In the genomic region with DNA sequence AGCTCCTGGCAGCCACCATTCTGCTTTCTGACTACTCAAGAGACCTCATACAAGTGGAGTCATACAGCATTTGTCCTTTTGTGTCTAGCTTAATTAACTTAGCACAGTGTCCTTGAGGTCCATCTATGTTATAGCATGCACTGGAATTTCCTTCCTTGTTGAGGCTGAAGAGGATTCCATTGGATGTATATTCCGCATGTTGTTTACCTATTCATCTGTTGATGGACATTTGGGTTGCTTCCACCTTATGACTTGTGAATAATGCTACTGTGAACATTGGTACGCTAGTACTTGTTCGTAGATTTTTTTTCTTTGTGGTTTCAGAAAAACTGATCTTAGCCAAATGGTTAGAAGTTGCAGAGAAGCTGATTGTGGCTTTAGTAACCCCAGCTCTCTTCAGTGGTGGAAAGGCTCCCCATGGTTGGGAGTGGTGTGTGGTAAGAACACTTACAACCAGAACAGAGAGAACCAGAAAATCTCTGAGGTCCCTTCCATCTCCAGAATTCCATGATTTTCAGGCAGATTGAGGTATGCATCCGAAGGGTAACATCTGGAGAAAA, we compare ENCODE assay signal across 16 cellular contexts.
DNase-seq lines count a peak whose midpoint lies in the region; ATAC-seq, FAIRE-seq and TF ChIP-seq lines count a peak whose summit lies in the region.
"Had no signal": no experiment of that assay in that cellular context is flagged by ENCODE, and none has a peak within 500 bp of the region (broad histone marks: within the 10 kb centered on the region; RNA-seq: fewer than 3 reads in every experiment).

No MANE protein-coding gene starts in this region.

- intact Hi-C loops in CD4-positive, alpha-beta T cell (cut with DNase I, micrococcal nuclease): no loop called here

- no peak for FAIRE-seq in D721Med (lab: Jason Lieb, UNC)
- FAIRE-seq: GM12892 had no signal

- POLR2A ChIA-PET in activated naive CD8-positive, alpha-beta T cell treated with anti-CD3 and anti-CD28 coated beads, Interleukin-2, amount 10 ng/mL, durations not matched to agents 7 days and 5 days (lab: Charles Lee): interaction anchor here (0.6 to 1.8 kb wide), 3 partner anchors 37 to 120 kb away, joined by 3 read pairs; no protein-coding TSS in a partner anchor
- POLR2A ChIA-PET in CD4-positive, alpha-beta T cell (lab: Charles Lee): no interaction called here

- H3K36me3 ChIP-seq in osteoblast (ENCODE audit: insufficient read depth, low read length) (no peaks in the 10 kb centered on the region), urinary bladder (ENCODE audit: insufficient read depth) (no peaks in the 10 kb centered on the region)

- no peaks in the 10 kb centered on the region for H3K27me3 ChIP-seq in osteoblast (ENCODE audit: insufficient read depth, low read length)
- H3K27me3 ChIP-seq in CD4-positive, alpha-beta T cell (ENCODE audit: control insufficient read depth, insufficient read depth, low read length): no peaks in the 10 kb centered on the region

- CTCF ChIA-PET in CD4-positive, alpha-beta T cell (lab: Charles Lee): interaction anchor here (0.6 to 0.8 kb wide), 2 partner anchors 42 to 212 kb away, joined by 3 read pairs; no protein-coding TSS in a partner anchor

- H3K27ac ChIP-seq in coronary artery: peak overlapping the region; percentile 93 to 94
- peak overlapping the region; percentile 96 for H3K27ac ChIP-seq in osteoblast (ENCODE audit: low read depth, low read length)
- H3K27ac ChIP-seq in urinary bladder (ENCODE audit: low read depth): peak overlapping the region; percentile 88
- H3K27ac ChIP-seq in CD4-positive, alpha-beta T cell (ENCODE audit: low read depth, low read length): no peak overlapping the region

- H3K4me3 ChIP-seq in coronary artery (no peak overlapping the region), osteoblast (ENCODE audit: insufficient read depth, low read length) (no peak overlapping the region), urinary bladder (ENCODE audit: low read depth, low read length) (no peak overlapping the region)

- peaks cover 5% of the 10 kb centered on the region for H3K9me3 Mint-ChIP-seq in activated naive CD8-positive, alpha-beta T cell treated with anti-CD3 and anti-CD28 coated beads, Interleukin-2, amount 10 ng/mL, durations not matched to agents 7 days and 5 days
- no peaks in the 10 kb centered on the region for H3K9me3 Mint-ChIP-seq in activated naive CD8-positive, alpha-beta T cell treated with anti-CD3 and anti-CD28 coated beads for 36 hours
- H3K9me3 Mint-ChIP-seq in CD4-positive, alpha-beta T cell: no peaks in the 10 kb centered on the region
- H3K9me3 Mint-ChIP-seq: activated CD4-positive, alpha-beta memory T cell treated with anti-CD3 and anti-CD28 coated beads for 36 hours; activated naive CD4-positive, alpha-beta T cell treated with anti-CD3 and anti-CD28 coated beads, Interleukin-2, amount 50 U/mL, for 72 hours; natural killer cell had no signal

- peak overlapping the region; percentile 72 for H3K4me2 ChIP-seq in osteoblast (ENCODE audit: insufficient read depth, low read length)

- no peaks in the 10 kb centered on the region for H4K20me1 ChIP-seq in osteoblast (ENCODE audit: insufficient read depth, low read length)

- ATAC-seq in activated naive CD8-positive, alpha-beta T cell treated with anti-CD3 and anti-CD28 coated beads, Interleukin-2, amount 10 ng/mL, durations not matched to agents 7 days and 5 days (ENCODE audit: low read depth): peak; percentile 56
- no peak for ATAC-seq in CD4-positive, alpha-beta T cell (ENCODE audit: poor library complexity)

- H3K27me3 Mint-ChIP-seq in activated naive CD8-positive, alpha-beta T cell treated with anti-CD3 and anti-CD28 coated beads, Interleukin-2, amount 10 ng/mL, durations not matched to agents 7 days and 5 days: peaks cover 37% of the 10 kb centered on the region
- peaks cover 24% of the 10 kb centered on the region for H3K27me3 Mint-ChIP-seq in activated naive CD8-positive, alpha-beta T cell treated with anti-CD3 and anti-CD28 coated beads for 36 hours
- H3K27me3 Mint-ChIP-seq in CD4-positive, alpha-beta T cell: no peaks in the 10 kb centered on the region

- WGBS in urinary bladder: 93% methylated on average over 4 of the region's 4 CpGs

- no peak overlapping the region for H3K27ac Mint-ChIP-seq in activated naive CD8-positive, alpha-beta T cell treated with anti-CD3 and anti-CD28 coated beads, Interleukin-2, amount 10 ng/mL, durations not matched to agents 7 days and 5 days
- H3K27ac Mint-ChIP-seq in activated naive CD8-positive, alpha-beta T cell treated with anti-CD3 and anti-CD28 coated beads for 36 hours: no peak overlapping the region
- H3K27ac Mint-ChIP-seq in CD4-positive, alpha-beta T cell: no peak overlapping the region
- H3K27ac Mint-ChIP-seq: activated CD4-positive, alpha-beta memory T cell treated with anti-CD3 and anti-CD28 coated beads for 36 hours; activated naive CD4-positive, alpha-beta T cell treated with anti-CD3 and anti-CD28 coated beads, Interleukin-2, amount 50 U/mL, for 72 hours; natural killer cell had no signal

- no peaks in the 10 kb centered on the region for H3K9me3 ChIP-seq in osteoblast (ENCODE audit: low read depth, low read length)
- H3K9me3 ChIP-seq in CD4-positive, alpha-beta T cell (ENCODE audit: control insufficient read depth, low read length): no peaks in the 10 kb centered on the region

- peaks cover 16% of the 10 kb centered on the region for H3K4me1 Mint-ChIP-seq in activated naive CD8-positive, alpha-beta T cell treated with anti-CD3 and anti-CD28 coated beads, Interleukin-2, amount 10 ng/mL, durations not matched to agents 7 days and 5 days
- H3K4me1 Mint-ChIP-seq in activated naive CD8-positive, alpha-beta T cell treated with anti-CD3 and anti-CD28 coated beads for 36 hours: peaks cover 17% of the 10 kb centered on the region
- H3K4me1 Mint-ChIP-seq in CD4-positive, alpha-beta T cell (ENCODE audit: low read depth): no peaks in the 10 kb centered on the region

- TF ChIP-seq CTCF in coronary artery (IDR thresholded peaks at IDR 0.05): no peak
- no peak for TF ChIP-seq CTCF in osteoblast (IDR thresholded peaks at IDR 0.05; ENCODE audit: extremely low read depth, low read depth, low read length)
- TF ChIP-seq CTCF in D721Med (IDR thresholded peaks at IDR 0.05; ENCODE audit: insufficient read depth, missing control alignments): no peak
- no peak for TF ChIP-seq CTCF in CD4-positive, alpha-beta T cell (IDR thresholded peaks at IDR 0.05)

- H2AFZ ChIP-seq in osteoblast (ENCODE audit: low read length): no peak overlapping the region

- H3K4me3 Mint-ChIP-seq in activated naive CD8-positive, alpha-beta T cell treated with anti-CD3 and anti-CD28 coated beads, Interleukin-2, amount 10 ng/mL, durations not matched to agents 7 days and 5 days: no peak overlapping the region
- no peak overlapping the region for H3K4me3 Mint-ChIP-seq in activated naive CD8-positive, alpha-beta T cell treated with anti-CD3 and anti-CD28 coated beads for 36 hours
- no peak overlapping the region for H3K4me3 Mint-ChIP-seq in CD4-positive, alpha-beta T cell
- H3K4me3 Mint-ChIP-seq: activated CD4-positive, alpha-beta memory T cell treated with anti-CD3 and anti-CD28 coated beads for 36 hours; natural killer cell had no signal

- H3K36me3 Mint-ChIP-seq in activated naive CD8-positive, alpha-beta T cell treated with anti-CD3 and anti-CD28 coated beads, Interleukin-2, amount 10 ng/mL, durations not matched to agents 7 days and 5 days: no peaks in the 10 kb centered on the region
- peaks cover 2% of the 10 kb centered on the region for H3K36me3 Mint-ChIP-seq in activated naive CD8-positive, alpha-beta T cell treated with anti-CD3 and anti-CD28 coated beads for 36 hours
- H3K36me3 Mint-ChIP-seq in CD4-positive, alpha-beta T cell (ENCODE audit: low read depth): no peaks in the 10 kb centered on the region
- H3K36me3 Mint-ChIP-seq: activated CD4-positive, alpha-beta memory T cell treated with anti-CD3 and anti-CD28 coated beads for 36 hours; natural killer cell had no signal

- H3K4me1 ChIP-seq in osteoblast (ENCODE audit: insufficient read depth, low read length): peaks cover 58% of the 10 kb centered on the region
- H3K4me1 ChIP-seq in urinary bladder (ENCODE audit: insufficient read depth): peaks cover 4% of the 10 kb centered on the region

- DNase-seq in activated naive CD8-positive, alpha-beta T cell treated with anti-CD3 and anti-CD28 coated beads, Interleukin-2, amount 10 ng/mL, durations not matched to agents 7 days and 5 days: no peak
- no peak for DNase-seq in activated naive CD8-positive, alpha-beta T cell treated with anti-CD3 and anti-CD28 coated beads for 36 hours
- DNase-seq in coronary artery (ENCODE audit: low spot score) (no peak), osteoblast (ENCODE audit: insufficient read length, low spot score, missing footprints) (no peak), D721Med (ENCODE audit: insufficient read length, low spot score) (no peak)
- no peak for DNase-seq in activated T-cell treated with anti-CD3 and anti-CD28 coated beads, Interleukin-2, amount 50 U/mL, for 1 hour
- DNase-seq in CD4-positive, alpha-beta T cell: no peak
- DNase-seq: ACHN; activated CD4-positive, alpha-beta memory T cell treated with anti-CD3 and anti-CD28 coated beads for 36 hours; DMS79; Kasumi-1; natural killer cell; NCI-H2081 had no signal

- peaks cover 68% of the 10 kb centered on the region for H3K79me2 ChIP-seq in osteoblast (ENCODE audit: insufficient read depth, low read length)
